ENCODE assay signal across 8 cellular contexts in genomic region chr4:91113130-91113706, GRCh38.
DNase-seq lines count a peak whose midpoint lies in the region; ATAC-seq and TF ChIP-seq lines count a peak whose summit lies in the region.

No MANE protein-coding gene starts in this region.

- H3K4me2 ChIP-seq in Karpas-422 (ENCODE audit: low read depth, low read length, poor library complexity, severe bottlenecking) (no peak overlapping the region), osteoblast (ENCODE audit: insufficient read depth, low read length) (no peak overlapping the region)

- ATAC-seq in GM19452 (IDR thresholded peaks at IDR 0.05; ENCODE audit: unreplicated experiment), result no peak
- ATAC-seq in HG02870 (IDR thresholded peaks at IDR 0.05; ENCODE audit: unreplicated experiment), result no peak

- DNase-seq in NCI-H2171 treated with DMSO at 0.1 percent for 48 hours (lab: John Stamatoyannopoulos, UW), result peak; percentile 13
- DNase-seq in NCI-H2171 (lab: John Stamatoyannopoulos, UW), result no peak
- peak; percentile 74 for DNase-seq in Karpas-422
- DNase-seq in cardiac fibroblast (ENCODE audit: low read depth in 2 of 2), result peak; percentile 50 to 51
- peak; percentile 79 for DNase-seq in osteoblast (ENCODE audit: insufficient read length, low spot score, missing footprints)
- DNase-seq in activated CD8-positive, alpha-beta memory T cell treated with anti-CD3 and anti-CD28 coated beads for 24 hours, result no peak

- H3K9me2 ChIP-seq in Karpas-422 (replicated peaks; ENCODE audit: insufficient read depth, low read length), result no peaks in the 10 kb centered on the region

- H3K27me3 ChIP-seq in Karpas-422 (ENCODE audit: low read length), result no peaks in the 10 kb centered on the region
- no peaks in the 10 kb centered on the region for H3K27me3 ChIP-seq in osteoblast (ENCODE audit: insufficient read depth, low read length)

- H2AFZ ChIP-seq in Karpas-422 (ENCODE audit: low read length), result no peak overlapping the region
- H2AFZ ChIP-seq in osteoblast (ENCODE audit: low read length), result no peak overlapping the region

- no peak overlapping the region for H3K9ac ChIP-seq in Karpas-422 (ENCODE audit: low read length)

- no peaks in the 10 kb centered on the region for H3K36me3 ChIP-seq in Karpas-422 (ENCODE audit: insufficient read depth, low read length)
- no peaks in the 10 kb centered on the region for H3K36me3 ChIP-seq in osteoblast (ENCODE audit: insufficient read depth, low read length)

- H4K20me1 ChIP-seq in Karpas-422 (ENCODE audit: insufficient read depth, low read depth, low read length) (no peaks in the 10 kb centered on the region), osteoblast (ENCODE audit: insufficient read depth, low read length) (no peaks in the 10 kb centered on the region)

- no peaks in the 10 kb centered on the region for H3K4me1 ChIP-seq in Karpas-422 (ENCODE audit: low read length)
- H3K4me1 ChIP-seq in osteoblast (ENCODE audit: insufficient read depth, low read length), result no peaks in the 10 kb centered on the region

- peak; percentile 29 for TF ChIP-seq CTCF in cardiac fibroblast (IDR thresholded peaks at IDR 0.05; ENCODE audit: low read depth, low read length)
- TF ChIP-seq CTCF in osteoblast (IDR thresholded peaks at IDR 0.05; ENCODE audit: extremely low read depth, low read depth, low read length), result peak; percentile 34

- no peaks in the 10 kb centered on the region for H3K79me2 ChIP-seq in Karpas-422 (ENCODE audit: low read length)
- no peaks in the 10 kb centered on the region for H3K79me2 ChIP-seq in osteoblast (ENCODE audit: insufficient read depth, low read length)

- H3K4me3 ChIP-seq in Karpas-422 (ENCODE audit: low read length), result no peak overlapping the region
- H3K4me3 ChIP-seq in cardiac fibroblast (replicated peaks in 1 of 2; ENCODE audit: low read depth in 2 of 2, low read length in 2 of 2), result no peak overlapping the region
- no peak overlapping the region for H3K4me3 ChIP-seq in osteoblast (ENCODE audit: insufficient read depth, low read length)

- H3K27ac ChIP-seq in Karpas-422 (ENCODE audit: low read length) (no peak overlapping the region), osteoblast (ENCODE audit: low read depth, low read length) (no peak overlapping the region)

- H3K9me3 ChIP-seq in Karpas-422 (ENCODE audit: low read length) (no peaks in the 10 kb centered on the region), osteoblast (ENCODE audit: low read depth, low read length) (no peaks in the 10 kb centered on the region)

Comparison
In these comparisons a context has a peak if more than half of its experiments do, and no peak if none do; other contexts are left out.
1. DNase-seq: peak in NCI-H2171 treated with DMSO at 0.1 percent for 48 hours (single experiment), Karpas-422 (single experiment), cardiac fibroblast (2 of 2) and osteoblast (single experiment); none in NCI-H2171 (single experiment) and activated CD8-positive, alpha-beta memory T cell treated with anti-CD3 and anti-CD28 coated beads for 24 hours (single experiment).